22 cellular contexts compared by ENCODE assay signal in genomic region chr9:127507751-127508648, GRCh38. TPM values are rescaled to one million over a fixed set of nuclear protein-coding genes. Genes with fewer than 3 reads are reported as not detected.
DNase-seq lines count a peak whose midpoint lies in the region; ATAC-seq, FAIRE-seq and TF ChIP-seq lines count a peak whose summit lies in the region.
"Had no signal": no experiment of that assay in that cellular context is flagged by ENCODE, and none has a peak within 500 bp of the region (broad histone marks: within the 10 kb centered on the region; RNA-seq: fewer than 3 reads in every experiment).

No MANE protein-coding gene starts in this region.

- no peak overlapping the region for H3K4me3 Mint-ChIP-seq in astrocyte (ENCODE audit: unreplicated experiment)
- H3K4me3 Mint-ChIP-seq in type B pancreatic cell: no peak overlapping the region
- H3K4me3 Mint-ChIP-seq: B cell had no signal

- WGBS in HepG2 (ENCODE audit: low lambda C conversion rate): 95% methylated on average over 19 of the region's 40 CpGs
- 86% methylated on average over 4 of the region's 40 CpGs for WGBS in right lobe of liver (ENCODE audit: insufficient coverage, low coverage, low lambda C conversion rate, missing lambda C conversion rate)
- no CpG with 5 or more reads among the region's 40 CpGs for WGBS in neuronal stem cell (ENCODE audit: extremely low coverage in 2 of 2, insufficient read length in 2 of 2, insufficient replicate concordance in 1 of 2), 2 donors

- H3K9ac ChIP-seq in HepG2 (ENCODE audit: insufficient read depth, low read depth, low read length) (no peak overlapping the region), astrocyte (ENCODE audit: low read length) (no peak overlapping the region), neuronal stem cell (ENCODE audit: low read depth, low read length, poor library complexity) (no peak overlapping the region)
- H3K9ac ChIP-seq: KMS-11 had no signal

- 0 out of 2 replicates have a peak, but pooled peaks cover 3% of the 10 kb centered on the region for H4K20me1 ChIP-seq in HepG2 (ENCODE audit: insufficient read depth, low read length)
- peaks cover 52% of the 10 kb centered on the region for H4K20me1 ChIP-seq in astrocyte (ENCODE audit: insufficient read depth, low read length)

- TF ChIP-seq CTCF in HepG2 (CRISPR knock-in tag; IDR thresholded peaks at IDR 0.05): no peak
- no peak for TF ChIP-seq CTCF in right lobe of liver (IDR thresholded peaks at IDR 0.05)
- TF ChIP-seq CTCF in astrocyte (IDR thresholded peaks at IDR 0.05; ENCODE audit: insufficient read depth, low read depth, low read length): no peak
- TF ChIP-seq CTCF in type B pancreatic cell (conservative IDR thresholded peaks at IDR 0.05): no peak
- TF ChIP-seq CTCF in mucosa of descending colon (IDR thresholded peaks at IDR 0.05): no peak

- H3K4ac ChIP-seq in neuronal stem cell (ENCODE audit: low read length): no peak overlapping the region

- no peak overlapping the region for H2BK120ac ChIP-seq in neuronal stem cell (ENCODE audit: low read depth, low read length)

- H4K91ac ChIP-seq in neuronal stem cell (ENCODE audit: low read depth, low read length, poor library complexity): no peak overlapping the region

- peaks cover 13% of the 10 kb centered on the region for H3K36me3 Mint-ChIP-seq in astrocyte (ENCODE audit: low read depth, unreplicated experiment)
- peaks cover 12% of the 10 kb centered on the region for H3K36me3 Mint-ChIP-seq in type B pancreatic cell

- H2BK5ac ChIP-seq in neuronal stem cell (ENCODE audit: low read length): no peak overlapping the region

- H3K36me3 ChIP-seq in HepG2 (replicated peaks in 1 of 2; ENCODE audit: control insufficient read depth in 1 of 2, insufficient read depth in 2 of 2, low read length in 2 of 2) (peaks cover 6 to 37% of the 10 kb centered on the region in 2 experiments; a peak in 4 of 5 replicates), right lobe of liver (no peaks in the 10 kb centered on the region), astrocyte (ENCODE audit: insufficient read depth, low read length) (peaks cover 22% of the 10 kb centered on the region), neuronal stem cell (replicated peaks in 1 of 2; ENCODE audit: control insufficient read depth in 2 of 2, insufficient read depth in 2 of 2, low read length in 2 of 2) (peaks cover 6 to 36% of the 10 kb centered on the region in 2 donors), mucosa of descending colon (ENCODE audit: low read depth) (peaks cover 4% of the 10 kb centered on the region)

- H3K9me3 ChIP-seq in HepG2 (ENCODE audit: low read length) (no peaks in the 10 kb centered on the region), right lobe of liver (no peaks in the 10 kb centered on the region), astrocyte (ENCODE audit: insufficient read depth, low read depth, low read length) (no peaks in the 10 kb centered on the region), neuronal stem cell (replicated peaks in 1 of 2; ENCODE audit: control insufficient read depth in 2 of 2, insufficient read depth in 1 of 2, low read depth in 1 of 2, low read length in 2 of 2) (no peaks in the 10 kb centered on the region), mucosa of descending colon (no peaks in the 10 kb centered on the region)
- H3K9me3 ChIP-seq: SJSA1 had no signal

- in situ Hi-C loops in HepG2 (cut with HindIII; ENCODE audit: extremely low pct_ligation_motif_present, low pct_unique_long_range_greater_than_20kb): loop anchor here (10.0 kb wide), 2 partner anchors 227 to 417 kb away; partner anchors contain the start of gene TOR2A

- no peak overlapping the region for H3K4me3 ChIP-seq in HepG2 (replicated peaks in 1 of 3; ENCODE audit: insufficient read depth in 1 of 3, low read depth in 2 of 3, low read length in 3 of 3)
- H3K4me3 ChIP-seq in right lobe of liver: no peak overlapping the region
- no peak overlapping the region for H3K4me3 ChIP-seq in astrocyte (ENCODE audit: insufficient read depth, low read depth, low read length)
- no peak overlapping the region for H3K4me3 ChIP-seq in neuronal stem cell (ENCODE audit: low read length in 2 of 2)
- H3K4me3 ChIP-seq in mucosa of descending colon: no peak overlapping the region
- H3K4me3 ChIP-seq: SJSA1 had no signal

- H2BK15ac ChIP-seq in neuronal stem cell (ENCODE audit: low read length): no peak overlapping the region

- no peak overlapping the region for H2BK12ac ChIP-seq in neuronal stem cell (ENCODE audit: low read length)

- H3K9me3 Mint-ChIP-seq in astrocyte (ENCODE audit: unreplicated experiment): no peaks in the 10 kb centered on the region
- H3K9me3 Mint-ChIP-seq in type B pancreatic cell: no peaks in the 10 kb centered on the region

- no peak for TF ChIP-seq RAD21 in HepG2 (CRISPR knock-in tag; IDR thresholded peaks at IDR 0.05)

- peak overlapping the region; percentile 49 for H3K23ac ChIP-seq in neuronal stem cell (ENCODE audit: low read depth, low read length, poor library complexity)

- H3K79me1 ChIP-seq in neuronal stem cell (ENCODE audit: low read depth, low read length): no peaks in the 10 kb centered on the region

- ATAC-seq in HepG2 (no peak), right lobe of liver (no peak), mucosa of descending colon (no peak), HG02623 (IDR thresholded peaks at IDR 0.05; ENCODE audit: unreplicated experiment) (no peak)
- ATAC-seq: Panc1 had no signal

- FAIRE-seq in HepG2 (lab: Jason Lieb, UNC): no peak
- FAIRE-seq in astrocyte (lab: Jason Lieb, UNC): no peak
- no peak for FAIRE-seq in frontal cortex (lab: Jason Lieb, UNC)
- FAIRE-seq: A204.1, GM19239, H54 had no signal

- H4K8ac ChIP-seq in neuronal stem cell (ENCODE audit: low read depth, low read length): no peak overlapping the region

- CTCF ChIA-PET in HepG2 (lab: Yijun Ruan, JAX; ENCODE audit: low intra/inter-chr PET ratio, low total read pairs): no interaction called here

- TF ChIP-seq EP300 in HepG2 (IDR thresholded peaks at IDR 0.05; ENCODE audit: low read depth in 2 of 2, low read length in 2 of 2): no peak
- TF ChIP-seq EP300 in HepG2 (CRISPR knock-in tag; IDR thresholded peaks at IDR 0.05; ENCODE audit: borderline replicate concordance): no peak

- H3K79me2 ChIP-seq in HepG2 (ENCODE audit: insufficient read depth, low read length): no peaks in the 10 kb centered on the region
- H3K79me2 ChIP-seq in astrocyte (ENCODE audit: insufficient read depth, low read length): peaks cover 51% of the 10 kb centered on the region

- H3K4me1 Mint-ChIP-seq in astrocyte (ENCODE audit: low read depth, unreplicated experiment) (peaks cover 18% of the 10 kb centered on the region), type B pancreatic cell (ENCODE audit: unreplicated experiment) (no peaks in the 10 kb centered on the region)
- H3K4me1 Mint-ChIP-seq: B cell had no signal

- H3K27me3 Mint-ChIP-seq in astrocyte (ENCODE audit: low read depth, unreplicated experiment) (no peaks in the 10 kb centered on the region), type B pancreatic cell (no peaks in the 10 kb centered on the region)
- H3K27me3 Mint-ChIP-seq: B cell had no signal

- no peak for DNase-seq in HepG2 (ENCODE audit: low spot score)
- no peak for DNase-seq in right lobe of liver
- DNase-seq in astrocyte (ENCODE audit: low read depth): no peak
- no peak for DNase-seq in neuronal stem cell (ENCODE audit: low spot score)
- no peak for DNase-seq in type B pancreatic cell (ENCODE audit: extremely low spot score, unreplicated experiment)
- DNase-seq in mucosa of descending colon: no peak
- DNase-seq in frontal cortex (ENCODE audit: low spot score in 2 of 2): no peak
- DNase-seq: NCI-H1105, NCI-H146, NCI-H2029 treated with DMSO at 0.1 percent for 48 hours, NCI-H345, NCI-H524, NCI-H774 had no signal

- peak overlapping the region; percentile 53 for H3K27ac Mint-ChIP-seq in astrocyte (ENCODE audit: unreplicated experiment)
- H3K27ac Mint-ChIP-seq in type B pancreatic cell: peak overlapping the region; percentile 69
- H3K27ac Mint-ChIP-seq: B cell had no signal

- H2AK5ac ChIP-seq in neuronal stem cell (ENCODE audit: low read depth, low read length): no peak overlapping the region

- H2AFZ ChIP-seq in HepG2 (ENCODE audit: low read length) (no peak overlapping the region), astrocyte (ENCODE audit: low read depth, low read length) (no peak overlapping the region), neuronal stem cell (ENCODE audit: low read length) (no peak overlapping the region)

- no peak overlapping the region for H3K14ac ChIP-seq in neuronal stem cell (ENCODE audit: low read length)

- H3K27me3 ChIP-seq in HepG2 (ENCODE audit: control insufficient read depth in 1 of 2, insufficient read depth in 2 of 2, low read length in 2 of 2): no peaks in the 10 kb centered on the region
- no peaks in the 10 kb centered on the region for H3K27me3 ChIP-seq in right lobe of liver
- H3K27me3 ChIP-seq in astrocyte (ENCODE audit: insufficient read depth, low read length): no peaks in the 10 kb centered on the region
- no peaks in the 10 kb centered on the region for H3K27me3 ChIP-seq in neuronal stem cell (ENCODE audit: control insufficient read depth in 3 of 3, insufficient read depth in 3 of 3, low read depth in 1 of 3, low read length in 3 of 3)
- H3K27me3 ChIP-seq: SJSA1 had no signal

- H3K4me2 ChIP-seq in HepG2 (ENCODE audit: low read depth, low read length) (no peak overlapping the region), astrocyte (ENCODE audit: low read length) (peak overlapping the region; percentile 45), neuronal stem cell (ENCODE audit: insufficient read depth, low read length, poor library complexity, severe bottlenecking) (no peak overlapping the region)
- H3K4me2 ChIP-seq: KMS-11 had no signal

- intact Hi-C loops in HepG2 (cut with micrococcal nuclease; ENCODE audit: unreplicated experiment): loop anchor here (10.0 kb wide), 1 partner anchor 217 kb away; no protein-coding TSS in a partner anchor
- intact Hi-C loops in right lobe of liver (cut with DNase I): loop anchor here (5.0 to 10.0 kb wide), 4 partner anchors 79 to 417 kb away; no protein-coding TSS in a partner anchor
- intact Hi-C loops in mucosa of descending colon (cut with DNase I, micrococcal nuclease): no loop called here

- no peak overlapping the region for H3K27ac ChIP-seq in HepG2 (ENCODE audit: extremely low read length, insufficient read depth, low read length)
- H3K27ac ChIP-seq in right lobe of liver: no peak overlapping the region
- H3K27ac ChIP-seq in astrocyte (ENCODE audit: low read depth, low read length): peak overlapping the region; percentile 18
- no peak overlapping the region for H3K27ac ChIP-seq in neuronal stem cell (replicated peaks; ENCODE audit: low read length)
- H3K27ac ChIP-seq: HL-60, KMS-11, SJSA1 had no signal

- no peak for TF ChIP-seq POLR2A in HepG2 (IDR thresholded peaks at IDR 0.05; ENCODE audit: insufficient read depth in 1 of 2, low read depth in 2 of 2, low read length in 2 of 2)
- no peak for TF ChIP-seq POLR2A in right lobe of liver (IDR thresholded peaks at IDR 0.05)

- POLR2A ChIA-PET in HepG2 (lab: Yijun Ruan, JAX): interaction anchor here (0.7 kb wide), 1 partner anchor 77 kb away, joined by 3 read pairs; no protein-coding TSS in a partner anchor

- no TSS peak for BruUV-seq in HepG2 (replicated peaks; lab: Mats Ljungman, UMichigan)

- H3K4me1 ChIP-seq in HepG2 (ENCODE audit: insufficient read depth, low read length) (no peaks in the 10 kb centered on the region), right lobe of liver (no peaks in the 10 kb centered on the region), astrocyte (ENCODE audit: insufficient read depth, low read length) (peaks cover 36% of the 10 kb centered on the region), neuronal stem cell (ENCODE audit: control insufficient read depth in 2 of 2, insufficient read depth in 1 of 2, low read depth in 1 of 2, low read length in 2 of 2) (no peaks in the 10 kb centered on the region), mucosa of descending colon (ENCODE audit: low read depth) (no peaks in the 10 kb centered on the region)

- peak overlapping the region; percentile 38 for H3K18ac ChIP-seq in neuronal stem cell (ENCODE audit: low read length)

RNA-seq across cellular contexts. Expression of gene LRSAM1, which starts 56.7 kb away (rescaled TPM):
- total RNA-seq in HepG2 (2016; rRNA removed; fragmentation: Illumina TruSeq; extraction: Trizol): 4.6 and 8.7 TPM in 2 replicates
- 1.5 and 1.7 TPM in 2 replicates for total RNA-seq in HepG2 (2016; cell fraction: cytosol; rRNA removed; fragmentation: Illumina TruSeq; extraction: Trizol; ENCODE audit: low read depth)
- 4.2 and 9.8 TPM in 2 replicates for total RNA-seq in HepG2 (2016; cell fraction: insoluble cytoplasmic fraction; rRNA removed; fragmentation: Illumina TruSeq; extraction: Trizol)
- total RNA-seq in HepG2 (2016; cell fraction: membrane; rRNA removed; fragmentation: Illumina TruSeq; extraction: Trizol): 3.2 and 4.0 TPM in 2 replicates
- total RNA-seq in HepG2 (2016; cell fraction: nucleus; rRNA removed; fragmentation: Illumina TruSeq; extraction: Trizol): 9.5 and 16.9 TPM in 2 replicates
- polyA plus RNA-seq in HepG2 (2011; rRNA removed): 10.2 and 12.2 TPM in 2 replicates
- 4.1 and 5.2 TPM in 2 replicates for polyA plus RNA-seq in HepG2 (2011; cell fraction: cytosol; rRNA removed)
- 68.4 and 76.1 TPM in 2 replicates for polyA plus RNA-seq in HepG2 (2011; cell fraction: nucleus; rRNA removed)
- 10.0 and 14.6 TPM in 2 replicates for polyA plus RNA-seq in HepG2 (2012)
- polyA plus RNA-seq in HepG2 (2016; cell fraction: cytosol; fragmentation: Illumina TruSeq; extraction: Trizol; ENCODE audit: low read depth): 1.2 and 1.5 TPM in 2 replicates
- polyA plus RNA-seq in HepG2 (2016; cell fraction: insoluble cytoplasmic fraction; fragmentation: Illumina TruSeq; extraction: Trizol; ENCODE audit: low read depth): 5.4 and 6.9 TPM in 2 replicates
- polyA plus RNA-seq in HepG2 (2016; cell fraction: membrane; fragmentation: Illumina TruSeq; extraction: Trizol; ENCODE audit: low read depth): 1.2 and 2.1 TPM in 2 replicates
- 21.9 and 22.1 TPM in 2 replicates for polyA plus RNA-seq in HepG2 (2016; cell fraction: nucleus; fragmentation: Illumina TruSeq; extraction: Trizol; ENCODE audit: insufficient read depth, low read depth)
- polyA minus RNA-seq in HepG2 (2011; rRNA and poly(A)+ RNA removed; ENCODE audit: low replicate concordance): 7.6 and 11.4 TPM in 2 replicates
- polyA minus RNA-seq in HepG2 (2011; cell fraction: cytosol; rRNA and poly(A)+ RNA removed): 4.2 and 4.4 TPM in 2 replicates
- 25.4 and 32.1 TPM in 2 replicates for polyA minus RNA-seq in HepG2 (2011; cell fraction: nucleus; rRNA and poly(A)+ RNA removed)
- total RNA-seq in right lobe of liver: 10 to 100 TPM in 5 of 6 experiments, 1 to 10 TPM in 1; 9.4 to 13.3 (median 12.1) TPM
- 18.7 and 22.2 TPM in 2 replicates for total RNA-seq in astrocyte
- 7.6 TPM for polyA plus RNA-seq in neuronal stem cell (2013, experiment 1 of 2)
- polyA plus RNA-seq in neuronal stem cell (2013, experiment 2 of 2): 7.2 TPM
- 16.0 and 20.6 TPM in 2 replicates for total RNA-seq in type B pancreatic cell (ENCODE audit: low replicate concordance)
- total RNA-seq in mucosa of descending colon: 10 to 100 TPM; 16.8 to 29.0 (median 17.9) TPM
- 23.6 TPM for total RNA-seq in frontal cortex

RNA-seq across cellular contexts. Expression of gene RPL12, which starts 56.8 kb away (rescaled TPM):
- total RNA-seq in HepG2 (2016; rRNA removed; fragmentation: Illumina TruSeq; extraction: Trizol) (1,551 and 1,660 TPM in 2 replicates), right lobe of liver (100 to 1,000 TPM; 271 to 907 (median 364) TPM), astrocyte (1,037 and 1,189 TPM in 2 replicates), type B pancreatic cell (ENCODE audit: low replicate concordance) (1,238 and 1,343 TPM in 2 replicates), mucosa of descending colon (100 to 1,000 TPM; 726 to 998 (median 926) TPM), frontal cortex (717 TPM)
- total RNA-seq in HepG2 (2016; cell fraction: cytosol; rRNA removed; fragmentation: Illumina TruSeq; extraction: Trizol; ENCODE audit: low read depth): 6,549 and 6,971 TPM in 2 replicates
- 1,601 and 1,648 TPM in 2 replicates for total RNA-seq in HepG2 (2016; cell fraction: insoluble cytoplasmic fraction; rRNA removed; fragmentation: Illumina TruSeq; extraction: Trizol)
- 4,907 and 5,180 TPM in 2 replicates for total RNA-seq in HepG2 (2016; cell fraction: membrane; rRNA removed; fragmentation: Illumina TruSeq; extraction: Trizol)
- total RNA-seq in HepG2 (2016; cell fraction: nucleus; rRNA removed; fragmentation: Illumina TruSeq; extraction: Trizol): 525 and 558 TPM in 2 replicates
- 2,097 and 2,590 TPM in 2 replicates for polyA plus RNA-seq in HepG2 (2011; rRNA removed)
- polyA plus RNA-seq in HepG2 (2011; cell fraction: cytosol; rRNA removed): 3,919 and 3,963 TPM in 2 replicates
- 619 and 713 TPM in 2 replicates for polyA plus RNA-seq in HepG2 (2011; cell fraction: nucleus; rRNA removed)
- 2,179 and 2,497 TPM in 2 replicates for polyA plus RNA-seq in HepG2 (2012)
- 11,205 and 11,665 TPM in 2 replicates for polyA plus RNA-seq in HepG2 (2016; cell fraction: cytosol; fragmentation: Illumina TruSeq; extraction: Trizol; ENCODE audit: low read depth)
- polyA plus RNA-seq in HepG2 (2016; cell fraction: insoluble cytoplasmic fraction; fragmentation: Illumina TruSeq; extraction: Trizol; ENCODE audit: low read depth): 2,434 and 2,480 TPM in 2 replicates
- 6,884 and 7,463 TPM in 2 replicates for polyA plus RNA-seq in HepG2 (2016; cell fraction: membrane; fragmentation: Illumina TruSeq; extraction: Trizol; ENCODE audit: low read depth)
- 1,156 and 1,223 TPM in 2 replicates for polyA plus RNA-seq in HepG2 (2016; cell fraction: nucleus; fragmentation: Illumina TruSeq; extraction: Trizol; ENCODE audit: insufficient read depth, low read depth)
- polyA minus RNA-seq in HepG2 (2011; rRNA and poly(A)+ RNA removed; ENCODE audit: low replicate concordance): 706 and 1,371 TPM in 2 replicates
- 461 and 478 TPM in 2 replicates for polyA minus RNA-seq in HepG2 (2011; cell fraction: cytosol; rRNA and poly(A)+ RNA removed)
- 198 and 299 TPM in 2 replicates for polyA minus RNA-seq in HepG2 (2011; cell fraction: nucleus; rRNA and poly(A)+ RNA removed)
- polyA plus RNA-seq in neuronal stem cell (2013, experiment 1 of 2): 3,244 TPM
- 3,233 TPM for polyA plus RNA-seq in neuronal stem cell (2013, experiment 2 of 2)

Comparison
In these comparisons a context has a peak if more than half of its experiments do, and no peak if none do; other contexts are left out.
1. intact Hi-C loops: an anchor here in HepG2 (10.0 kb wide) and right lobe of liver (5.0 to 10.0 kb wide); none called in mucosa of descending colon.